Comparison of ENCODE assay signal across 8 cellular contexts in the genomic region with DNA sequence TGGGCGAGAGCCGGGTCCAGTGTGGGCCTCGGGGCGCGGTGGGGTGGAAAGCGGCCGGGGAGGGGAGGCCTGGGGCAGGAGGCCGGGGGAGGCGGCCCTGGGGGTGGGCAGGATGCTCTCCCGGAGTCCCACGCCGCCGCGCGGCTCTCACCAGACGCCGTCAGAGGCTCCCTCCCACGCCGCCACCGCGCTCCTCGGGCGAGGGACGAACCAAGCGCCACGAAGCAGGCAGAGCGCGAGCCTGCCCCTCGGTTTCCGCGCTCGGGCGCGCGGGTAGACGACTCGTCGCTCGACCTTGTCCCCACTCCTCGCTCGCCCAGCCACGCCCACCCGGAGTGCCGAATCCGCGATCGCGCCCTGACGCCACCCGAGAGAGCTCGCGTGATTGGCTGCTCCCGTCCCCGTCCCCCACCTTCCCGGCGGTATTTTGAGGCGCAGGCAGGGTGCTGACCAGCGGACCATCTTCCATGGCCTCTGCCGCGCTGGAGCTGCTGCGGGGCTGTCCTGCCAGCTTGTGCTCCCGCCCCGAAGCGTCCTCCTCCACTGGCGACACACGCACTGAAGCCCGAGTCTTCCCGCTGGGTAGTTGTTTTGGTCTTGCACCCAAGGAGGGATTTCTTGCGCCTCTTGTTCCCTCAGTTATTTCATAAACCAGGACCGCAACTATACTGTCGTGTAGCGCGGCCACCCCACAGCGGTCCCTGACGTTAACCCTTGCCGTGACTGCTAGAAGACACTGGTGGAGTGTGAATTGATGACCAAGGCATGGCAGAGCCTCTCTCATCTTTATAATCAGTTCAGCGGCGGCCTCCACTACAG. TPM values are rescaled to one million over a fixed set of nuclear protein-coding genes. Genes with fewer than 3 reads are reported as not detected.
DNase-seq lines count a peak whose midpoint lies in the region; ATAC-seq and TF ChIP-seq lines count a peak whose summit lies in the region.

A gene with protein sequence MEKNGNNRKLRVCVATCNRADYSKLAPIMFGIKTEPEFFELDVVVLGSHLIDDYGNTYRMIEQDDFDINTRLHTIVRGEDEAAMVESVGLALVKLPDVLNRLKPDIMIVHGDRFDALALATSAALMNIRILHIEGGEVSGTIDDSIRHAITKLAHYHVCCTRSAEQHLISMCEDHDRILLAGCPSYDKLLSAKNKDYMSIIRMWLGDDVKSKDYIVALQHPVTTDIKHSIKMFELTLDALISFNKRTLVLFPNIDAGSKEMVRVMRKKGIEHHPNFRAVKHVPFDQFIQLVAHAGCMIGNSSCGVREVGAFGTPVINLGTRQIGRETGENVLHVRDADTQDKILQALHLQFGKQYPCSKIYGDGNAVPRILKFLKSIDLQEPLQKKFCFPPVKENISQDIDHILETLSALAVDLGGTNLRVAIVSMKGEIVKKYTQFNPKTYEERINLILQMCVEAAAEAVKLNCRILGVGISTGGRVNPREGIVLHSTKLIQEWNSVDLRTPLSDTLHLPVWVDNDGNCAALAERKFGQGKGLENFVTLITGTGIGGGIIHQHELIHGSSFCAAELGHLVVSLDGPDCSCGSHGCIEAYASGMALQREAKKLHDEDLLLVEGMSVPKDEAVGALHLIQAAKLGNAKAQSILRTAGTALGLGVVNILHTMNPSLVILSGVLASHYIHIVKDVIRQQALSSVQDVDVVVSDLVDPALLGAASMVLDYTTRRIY (minus strand): TSS at position 279 of the 819 bp plus-strand sequence. CDS start 9,093 bp downstream, outside the sequence.

- no peaks in the 10 kb centered on the region for H3K9me3 ChIP-seq in MG63

- H3K27me3 ChIP-seq in H7 (ENCODE audit: control insufficient read depth, insufficient read depth, low read length) (no peaks in the 10 kb centered on the region), MG63 (no peaks in the 10 kb centered on the region)

- peak within 1 kb of the TSS; percentile 96 for H3K27ac Mint-ChIP-seq in activated naive CD4-positive, alpha-beta T cell treated with anti-CD3 and anti-CD28 coated beads, Interleukin-2, amount 50 U/mL, for 24 hours

- H3K27ac ChIP-seq in substantia nigra (ENCODE audit: low read depth, low read length, poor library complexity, severe bottlenecking), result peak within 1 kb of the TSS; percentile 96

- DNase-seq in ELF-1 (ENCODE audit: low read depth, low spot score) (peak; percentile 85), H7 (peak; percentile 95), MG63 (peak; percentile 100), germinal center (ENCODE audit: low spot score) (peak; percentile 94), non-pigmented ciliary epithelial cell (ENCODE audit: low read depth) (peak; percentile 79), substantia nigra (lab: John Stamatoyannopoulos, UW) (peak; percentile 88 to 99 (median 97))

- H3K36me3 ChIP-seq in H7 (replicated peaks; ENCODE audit: control insufficient read depth, insufficient read depth, low read length), result no peaks in the 10 kb centered on the region
- peaks cover 30% of the 10 kb centered on the region for H3K36me3 ChIP-seq in MG63

- peak within 1 kb of the TSS; percentile 96 for H3K4me3 Mint-ChIP-seq in activated naive CD4-positive, alpha-beta T cell treated with anti-CD3 and anti-CD28 coated beads, Interleukin-2, amount 50 U/mL, for 24 hours

- no peaks in the 10 kb centered on the region for H3K9me3 Mint-ChIP-seq in activated naive CD4-positive, alpha-beta T cell treated with anti-CD3 and anti-CD28 coated beads, Interleukin-2, amount 50 U/mL, for 24 hours

- peak within 1 kb of the TSS; percentile 90 for H3K4me3 ChIP-seq in H7 (ENCODE audit: insufficient read depth, low read depth, low read length)
- peak within 1 kb of the TSS; percentile 76 for H3K4me3 ChIP-seq in MG63

- ATAC-seq in SK-N-SH treated with all-trans-retinoic acid at 6 μM for 48 hours, result peak; percentile 97

- peaks cover 12% of the 10 kb centered on the region for H3K4me1 Mint-ChIP-seq in activated naive CD4-positive, alpha-beta T cell treated with anti-CD3 and anti-CD28 coated beads, Interleukin-2, amount 50 U/mL, for 24 hours

- no peaks in the 10 kb centered on the region for H3K36me3 Mint-ChIP-seq in activated naive CD4-positive, alpha-beta T cell treated with anti-CD3 and anti-CD28 coated beads, Interleukin-2, amount 50 U/mL, for 24 hours

- H3K27me3 Mint-ChIP-seq in activated naive CD4-positive, alpha-beta T cell treated with anti-CD3 and anti-CD28 coated beads, Interleukin-2, amount 50 U/mL, for 24 hours, result no peaks in the 10 kb centered on the region

TF ChIP-seq in SK-N-SH treated with all-trans-retinoic acid at 6 μM for 48 hours, 23 proteins besides CTCF, POLR2A, EP300 and RAD21:
- no peak for TF ChIP-seq PPARA (CRISPR knock-in tag; IDR thresholded peaks at IDR 0.05; ENCODE audit: borderline replicate concordance)
- TF ChIP-seq, protein P1, sequence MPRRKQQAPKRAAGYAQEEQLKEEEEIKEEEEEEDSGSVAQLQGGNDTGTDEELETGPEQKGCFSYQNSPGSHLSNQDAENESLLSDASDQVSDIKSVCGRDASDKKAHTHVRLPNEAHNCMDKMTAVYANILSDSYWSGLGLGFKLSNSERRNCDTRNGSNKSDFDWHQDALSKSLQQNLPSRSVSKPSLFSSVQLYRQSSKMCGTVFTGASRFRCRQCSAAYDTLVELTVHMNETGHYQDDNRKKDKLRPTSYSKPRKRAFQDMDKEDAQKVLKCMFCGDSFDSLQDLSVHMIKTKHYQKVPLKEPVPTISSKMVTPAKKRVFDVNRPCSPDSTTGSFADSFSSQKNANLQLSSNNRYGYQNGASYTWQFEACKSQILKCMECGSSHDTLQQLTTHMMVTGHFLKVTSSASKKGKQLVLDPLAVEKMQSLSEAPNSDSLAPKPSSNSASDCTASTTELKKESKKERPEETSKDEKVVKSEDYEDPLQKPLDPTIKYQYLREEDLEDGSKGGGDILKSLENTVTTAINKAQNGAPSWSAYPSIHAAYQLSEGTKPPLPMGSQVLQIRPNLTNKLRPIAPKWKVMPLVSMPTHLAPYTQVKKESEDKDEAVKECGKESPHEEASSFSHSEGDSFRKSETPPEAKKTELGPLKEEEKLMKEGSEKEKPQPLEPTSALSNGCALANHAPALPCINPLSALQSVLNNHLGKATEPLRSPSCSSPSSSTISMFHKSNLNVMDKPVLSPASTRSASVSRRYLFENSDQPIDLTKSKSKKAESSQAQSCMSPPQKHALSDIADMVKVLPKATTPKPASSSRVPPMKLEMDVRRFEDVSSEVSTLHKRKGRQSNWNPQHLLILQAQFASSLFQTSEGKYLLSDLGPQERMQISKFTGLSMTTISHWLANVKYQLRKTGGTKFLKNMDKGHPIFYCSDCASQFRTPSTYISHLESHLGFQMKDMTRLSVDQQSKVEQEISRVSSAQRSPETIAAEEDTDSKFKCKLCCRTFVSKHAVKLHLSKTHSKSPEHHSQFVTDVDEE (CRISPR knock-in tag; IDR thresholded peaks at IDR 0.05), result no peak
- TF ChIP-seq, protein P2, sequence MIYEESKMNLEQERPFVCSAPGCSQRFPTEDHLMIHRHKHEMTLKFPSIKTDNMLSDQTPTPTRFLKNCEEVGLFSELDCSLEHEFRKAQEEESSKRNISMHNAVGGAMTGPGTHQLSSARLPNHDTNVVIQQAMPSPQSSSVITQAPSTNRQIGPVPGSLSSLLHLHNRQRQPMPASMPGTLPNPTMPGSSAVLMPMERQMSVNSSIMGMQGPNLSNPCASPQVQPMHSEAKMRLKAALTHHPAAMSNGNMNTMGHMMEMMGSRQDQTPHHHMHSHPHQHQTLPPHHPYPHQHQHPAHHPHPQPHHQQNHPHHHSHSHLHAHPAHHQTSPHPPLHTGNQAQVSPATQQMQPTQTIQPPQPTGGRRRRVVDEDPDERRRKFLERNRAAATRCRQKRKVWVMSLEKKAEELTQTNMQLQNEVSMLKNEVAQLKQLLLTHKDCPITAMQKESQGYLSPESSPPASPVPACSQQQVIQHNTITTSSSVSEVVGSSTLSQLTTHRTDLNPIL (CRISPR knock-in tag; IDR thresholded peaks at IDR 0.05; ENCODE audit: low read depth), result no peak
- TF ChIP-seq, protein P3, sequence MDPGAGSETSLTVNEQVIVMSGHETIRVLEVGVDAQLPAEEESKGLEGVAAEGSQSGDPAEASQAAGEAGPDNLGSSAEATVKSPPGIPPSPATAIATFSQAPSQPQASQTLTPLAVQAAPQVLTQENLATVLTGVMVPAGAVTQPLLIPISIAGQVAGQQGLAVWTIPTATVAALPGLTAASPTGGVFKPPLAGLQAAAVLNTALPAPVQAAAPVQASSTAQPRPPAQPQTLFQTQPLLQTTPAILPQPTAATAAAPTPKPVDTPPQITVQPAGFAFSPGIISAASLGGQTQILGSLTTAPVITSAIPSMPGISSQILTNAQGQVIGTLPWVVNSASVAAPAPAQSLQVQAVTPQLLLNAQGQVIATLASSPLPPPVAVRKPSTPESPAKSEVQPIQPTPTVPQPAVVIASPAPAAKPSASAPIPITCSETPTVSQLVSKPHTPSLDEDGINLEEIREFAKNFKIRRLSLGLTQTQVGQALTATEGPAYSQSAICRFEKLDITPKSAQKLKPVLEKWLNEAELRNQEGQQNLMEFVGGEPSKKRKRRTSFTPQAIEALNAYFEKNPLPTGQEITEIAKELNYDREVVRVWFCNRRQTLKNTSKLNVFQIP (CRISPR knock-in tag; IDR thresholded peaks at IDR 0.05; ENCODE audit: borderline replicate concordance, low read depth), result no peak
- TF ChIP-seq TOX (CRISPR knock-in tag; IDR thresholded peaks at IDR 0.05; ENCODE audit: borderline replicate concordance), result no peak
- TF ChIP-seq GLIS3 (CRISPR knock-in tag; IDR thresholded peaks at IDR 0.05), result no peak

RNA-seq across cellular contexts. Expression of the gene that starts here (rescaled TPM):
- 14.1 and 14.3 TPM in 2 replicates for total RNA-seq in H7 (2014; rRNA removed; shearing (Covaris generic))
- 27.0 and 34.0 TPM in 2 replicates for total RNA-seq in MG63 (2014; rRNA removed; shearing (Covaris generic); ENCODE audit: low replicate concordance)

Comparison
In these comparisons a context has a peak if more than half of its experiments do, and no peak if none do; other contexts are left out.
1. Peak in every context shown above with its lines: DNase-seq, ATAC-seq, H3K4me3 ChIP-seq and H3K27ac ChIP-seq.